Comparison of ENCODE assay signal across 11 cellular contexts in genomic region chr9:98374385-98375051, GRCh38.
DNase-seq lines count a peak whose midpoint lies in the region; ATAC-seq and TF ChIP-seq lines count a peak whose summit lies in the region.
"Had no signal": no experiment of that assay in that cellular context is flagged by ENCODE, and none has a peak within 500 bp of the region (broad histone marks: within the 10 kb centered on the region; RNA-seq: fewer than 3 reads in every experiment).

No MANE protein-coding gene starts in this region.

- H3K9me3 ChIP-seq in testis = no peaks in the 10 kb centered on the region
- H3K9me3 ChIP-seq: upper lobe of left lung had no signal

- DNase-seq in Right ventricle myocardium superior (no peak), Right ventricle myocardium inferior (ENCODE audit: missing footprints) (no peak), SW480 (ENCODE audit: low spot score) (peak; percentile 57), hepatic stellate cell (ENCODE audit: low spot score) (peak; percentile 92), testis (peak; percentile 21), NOMO-1 (lab: John Stamatoyannopoulos, UW; ENCODE audit: unreplicated experiment in 2 of 2) (no peak)
- DNase-seq in stimulated activated CD4-positive, alpha-beta T cell treated with anti-CD3 and anti-CD28 coated beads, Interleukin-1b, Interleukin-23, amount 100 ng/mL, for 48 hours = no peak
- DNase-seq: activated naive CD8-positive, alpha-beta T cell treated with anti-CD3 and anti-CD28 coated beads for 36 hours; NCI-H1105; upper lobe of left lung had no signal

- TF ChIP-seq POLR2A in testis (IDR thresholded peaks at IDR 0.05) = no peak

- H3K27ac ChIP-seq in testis = no peak overlapping the region
- H3K27ac ChIP-seq: upper lobe of left lung had no signal

- ATAC-seq in Right ventricle myocardium superior (ENCODE audit: poor library complexity) (peak; percentile 29), Right ventricle myocardium inferior (no peak), GM21447 (IDR thresholded peaks at IDR 0.05; ENCODE audit: unreplicated experiment) (no peak)

- no peaks in the 10 kb centered on the region for H3K36me3 ChIP-seq in testis (ENCODE audit: low read depth, missing control alignments)
- H3K36me3 ChIP-seq: upper lobe of left lung had no signal

- TF ChIP-seq CTCF in testis (IDR thresholded peaks at IDR 0.05) = no peak

- H3K4me3 ChIP-seq in testis = no peak overlapping the region
- H3K4me3 ChIP-seq: upper lobe of left lung had no signal

- 43 to 66% methylated on average over 10 of the region's 10 CpGs for WGBS in testis, 2 donors

- H3K4me1 ChIP-seq in testis = no peaks in the 10 kb centered on the region
- H3K4me1 ChIP-seq: upper lobe of left lung had no signal

- intact Hi-C loops in Right ventricle myocardium superior (cut with DNase I) (no loop called here), Right ventricle myocardium inferior (cut with DNase I) (no loop called here), testis (cut with DNase I; ENCODE audit: low total_unique reads) (no loop called here)

- H3K27me3 ChIP-seq in testis = no peaks in the 10 kb centered on the region
- H3K27me3 ChIP-seq: upper lobe of left lung had no signal

Comparison
In these comparisons a context has a peak if more than half of its experiments do, and no peak if none do; other contexts are left out.
1. DNase-seq: peak in SW480 (single experiment), hepatic stellate cell (single experiment) and testis (single experiment); none in Right ventricle myocardium superior (single experiment), Right ventricle myocardium inferior (single experiment), stimulated activated CD4-positive, alpha-beta T cell treated with anti-CD3 and anti-CD28 coated beads, Interleukin-1b, Interleukin-23, amount 100 ng/mL, for 48 hours (single experiment) and NOMO-1 (0 of 2).